In genomic region chr17:76385892-76386786, GRCh38 we compare ENCODE assay signal across 7 cellular contexts. TPM values are rescaled to one million over a fixed set of nuclear protein-coding genes. Genes with fewer than 3 reads are reported as not detected.
DNase-seq lines count a peak whose midpoint lies in the region; ATAC-seq, FAIRE-seq and TF ChIP-seq lines count a peak whose summit lies in the region.

No MANE protein-coding gene starts in this region.

- no peak overlapping the region for H3K27ac Mint-ChIP-seq in MCF 10A (ENCODE audit: low read depth, unreplicated experiment)

- CTCF ChIA-PET in MCF 10A (lab: Yijun Ruan, JAX): interaction anchor here (0.6 to 7.8 kb wide), 24 partner anchors 11 to 737 kb away, joined by 3 to 71 read pairs (median 3); partner anchors contain the start of gene PRPSAP1

- TF ChIP-seq CTCF in GM13977 (IDR thresholded peaks at IDR 0.05; ENCODE audit: extremely low read depth, insufficient read depth, missing control alignments) (peak; percentile 89), WERI-Rb-1 (IDR thresholded peaks at IDR 0.05; ENCODE audit: low read depth, low read length) (peak; percentile 92), MCF 10A (IDR thresholded peaks at IDR 0.05; ENCODE audit: unreplicated experiment) (peak; percentile 89), kidney (IDR thresholded peaks at IDR 0.05; ENCODE audit: borderline replicate concordance, extremely low read depth, insufficient read depth) (peak; percentile 65)

- POLR2A ChIA-PET in MCF 10A (lab: Yijun Ruan, JAX): interaction anchor here (0.6 to 3.8 kb wide), 8 partner anchors 11 to 572 kb away, joined by 3 to 49 read pairs (median 3); partner anchors contain the start of genes PRPSAP1 and UBALD2

- peak overlapping the region; percentile 79 for H3K4me3 Mint-ChIP-seq in MCF 10A (ENCODE audit: unreplicated experiment)

- peaks cover 10% of the 10 kb centered on the region for H3K36me3 Mint-ChIP-seq in MCF 10A (ENCODE audit: insufficient read depth, unreplicated experiment)

- H3K4me3 ChIP-seq in WERI-Rb-1 (ENCODE audit: low read depth, low read length): peak overlapping the region; percentile 74
- peak overlapping the region in 1 of 2 donors; percentile 44 for H3K4me3 ChIP-seq in kidney (ENCODE audit: low read length in 2 of 2)

- no peak overlapping the region for H3K9ac ChIP-seq in kidney (ENCODE audit: low read length in 2 of 2)

- peaks cover 0 to 25% of the 10 kb centered on the region in 2 donors for H3K4me1 ChIP-seq in kidney (ENCODE audit: control insufficient read depth in 1 of 2, insufficient read depth in 1 of 2, low read depth in 1 of 2, low read length in 2 of 2)

- in situ Hi-C loops in GM13977 (cut with MboI; ENCODE audit: low pct_unique_long_range_greater_than_20kb, low sequenced_read_pairs, unreplicated experiment): no loop called here

- no peak for ATAC-seq in HG03378 (IDR thresholded peaks at IDR 0.05; ENCODE audit: unreplicated experiment)

- H3K27ac ChIP-seq in WERI-Rb-1 (peak overlapping the region; percentile 9; the same call in 1 of the 2 replicates), kidney (ENCODE audit: low read depth in 2 of 2, low read length in 2 of 2) (no peak overlapping the region)

- H3K9me3 ChIP-seq in WERI-Rb-1 (ENCODE audit: severe bottlenecking) (no peaks in the 10 kb centered on the region), kidney (ENCODE audit: control insufficient read depth in 1 of 2, low read length in 2 of 2) (no peaks in the 10 kb centered on the region)

- H3K4me1 Mint-ChIP-seq in MCF 10A (ENCODE audit: insufficient read depth, unreplicated experiment): no peaks in the 10 kb centered on the region

- DNase-seq in GM13977 (ENCODE audit: low spot score) (peak; percentile 97), NCI-H2029 (lab: John Stamatoyannopoulos, UW) (peak; percentile 38), WERI-Rb-1 (peak; percentile 88), MCF 10A (ENCODE audit: unreplicated experiment) (peak; percentile 84), kidney (peak; percentile 91)
- DNase-seq in stimulated activated CD4-positive, alpha-beta T cell treated with anti-CD3 and anti-CD28 coated beads, Interleukin-2, amount 100 ng/mL, for 48 hours: peak; percentile 82 to 87

- FAIRE-seq in kidney (lab: Jason Lieb, UNC): no peak

- no peaks in the 10 kb centered on the region for H3K27me3 Mint-ChIP-seq in MCF 10A (ENCODE audit: insufficient read depth, unreplicated experiment)

- peaks cover 22% of the 10 kb centered on the region for H3K36me3 ChIP-seq in WERI-Rb-1
- H3K36me3 ChIP-seq in kidney (ENCODE audit: control insufficient read depth in 1 of 2, insufficient read depth in 2 of 2, low read length in 2 of 2): peaks cover 0 to 9% of the 10 kb centered on the region in 2 donors

- H3K9me3 Mint-ChIP-seq in MCF 10A (ENCODE audit: unreplicated experiment): no peaks in the 10 kb centered on the region

- H3K27me3 ChIP-seq in WERI-Rb-1 (ENCODE audit: insufficient read depth, low read depth, severe bottlenecking): peaks cover 14% of the 10 kb centered on the region

- no TSS peak for BruUV-seq in MCF 10A (replicated peaks; lab: Mats Ljungman, UMichigan)

- intact Hi-C loops in MCF 10A (cut with micrococcal nuclease): loop anchor here (1.0 kb wide), 1 partner anchor 16 kb away; no protein-coding TSS in a partner anchor
- intact Hi-C loops in kidney (cut with DNase I): no loop called here

RNA-seq across cellular contexts. Expression of gene SPHK1, which starts 1.7 kb away (rescaled TPM):
- total RNA-seq in MCF 10A (2022) (7.1 and 12.6 TPM in 2 replicates), kidney (10.4 TPM)
- 1.5 TPM for polyA plus RNA-seq in kidney (ENCODE audit: insufficient read depth, low read depth, low replicate concordance)

RNA-seq across cellular contexts. Expression of gene PRPSAP1, which starts 32.4 kb away (rescaled TPM):
- 25.9 and 42.3 TPM in 2 replicates for total RNA-seq in MCF 10A (2022)
- total RNA-seq in kidney: 37.6 TPM
- 39.9 TPM for polyA plus RNA-seq in kidney (ENCODE audit: insufficient read depth, low read depth, low replicate concordance)

Comparison
In these comparisons a context has a peak if more than half of its experiments do, and no peak if none do; other contexts are left out.
1. DNase-seq: peak in every context shown above with its lines; median percentile 97 in GM13977; 91 in kidney; 88 in WERI-Rb-1; 84 in stimulated activated CD4-positive, alpha-beta T cell treated with anti-CD3 and anti-CD28 coated beads, Interleukin-2, amount 100 ng/mL, for 48 hours; 84 in MCF 10A; 38 in NCI-H2029.